8 cellular contexts compared by ENCODE assay signal in the genomic region with DNA sequence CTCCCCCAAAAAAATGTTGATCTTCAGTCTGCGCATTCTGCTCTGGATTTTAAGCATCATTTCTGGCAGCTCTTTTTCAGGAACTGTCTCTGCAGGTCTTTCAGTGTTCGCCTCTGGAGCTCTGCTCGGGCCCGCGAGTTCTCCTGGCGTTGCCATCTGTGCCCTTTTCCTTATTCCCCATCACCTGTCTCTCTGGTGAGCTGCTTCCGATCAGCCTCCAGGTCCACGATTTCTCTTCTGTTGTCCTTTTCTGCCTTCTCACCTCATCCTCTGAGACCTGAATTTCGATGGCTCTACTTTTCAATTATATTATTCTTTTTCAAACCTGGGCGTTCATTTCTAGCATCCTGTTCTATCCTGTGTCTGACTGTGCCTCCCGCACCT. TPM values are rescaled to one million over a fixed set of nuclear protein-coding genes. Genes with fewer than 3 reads are reported as not detected.
DNase-seq lines count a peak whose midpoint lies in the region; ATAC-seq, FAIRE-seq and TF ChIP-seq lines count a peak whose summit lies in the region.

No MANE protein-coding gene starts in this region.

- H3K27ac Mint-ChIP-seq in activated naive CD4-positive, alpha-beta T cell treated with anti-CD3 and anti-CD28 coated beads, Interleukin-2, amount 50 U/mL, for 24 hours, result peak overlapping the region; percentile 91

- intact Hi-C loops in GM12878 (cut with micrococcal nuclease; ENCODE audit: unreplicated experiment), result no loop called here

- ATAC-seq in GM12878 (no peak), lung (ENCODE audit: insufficient read depth, low FRiP score) (no peak), upper lobe of left lung (ENCODE audit: low FRiP score in 2 of 2) (no peak), HG03469 (IDR thresholded peaks at IDR 0.05; ENCODE audit: unreplicated experiment) (no peak)

- no peaks in the 10 kb centered on the region for H4K20me1 ChIP-seq in GM12878 (ENCODE audit: control insufficient read depth, insufficient read depth)

- H3K9me3 ChIP-seq in GM12878 (replicated peaks; ENCODE audit: control insufficient read depth, insufficient read depth, low read length) (no peaks in the 10 kb centered on the region), lung (ENCODE audit: control insufficient read depth in 2 of 2, insufficient read depth in 1 of 2, low read length in 1 of 2) (peaks cover 0 to 2% of the 10 kb centered on the region in 2 donors), upper lobe of left lung (no peaks in the 10 kb centered on the region)

- H3K4me1 Mint-ChIP-seq in activated naive CD4-positive, alpha-beta T cell treated with anti-CD3 and anti-CD28 coated beads, Interleukin-2, amount 50 U/mL, for 24 hours, result peaks cover 19% of the 10 kb centered on the region

- SMC1A ChIA-PET in GM12878 (lab: Charles Lee; ENCODE audit: uncharacterized antibody, unreplicated experiment), result interaction anchor here (0.9 kb wide), 1 partner anchor 118 kb away, joined by 3 read pairs; no protein-coding TSS in a partner anchor

- no peaks in the 10 kb centered on the region for H3K9me3 Mint-ChIP-seq in activated naive CD4-positive, alpha-beta T cell treated with anti-CD3 and anti-CD28 coated beads, Interleukin-2, amount 50 U/mL, for 24 hours

- H3K36me3 Mint-ChIP-seq in activated naive CD4-positive, alpha-beta T cell treated with anti-CD3 and anti-CD28 coated beads, Interleukin-2, amount 50 U/mL, for 24 hours, result no peaks in the 10 kb centered on the region

- no peak for FAIRE-seq in GM12878 (lab: Jason Lieb, UNC)

- TF ChIP-seq CTCF in GM12878 (IDR thresholded peaks at IDR 0.05 in 2 of 3, conservative IDR thresholded peaks at IDR 0.05 in 1 of 3; ENCODE audit: control insufficient read depth in 2 of 3, extremely low read depth in 1 of 3, insufficient read depth in 1 of 3, low read depth in 3 of 3, low read length in 3 of 3) (no peak), lung (IDR thresholded peaks at IDR 0.05; ENCODE audit: control extremely low read depth, extremely low read depth) (no peak), upper lobe of left lung (IDR thresholded peaks at IDR 0.05) (no peak)

- TF ChIP-seq RAD21 in GM12878 (IDR thresholded peaks at IDR 0.05; ENCODE audit: insufficient read depth, low read depth, low read length), result no peak

- H3K4me2 ChIP-seq in GM12878 (ENCODE audit: control insufficient read depth, insufficient read depth), result peak overlapping the region; percentile 86

- H3K9ac ChIP-seq in GM12878 (ENCODE audit: control insufficient read depth, insufficient read depth, low read length), result peak overlapping the region; percentile 64

- POLR2A ChIA-PET in GM12878 (lab: Charles Lee), result interaction anchor here (1.3 kb wide), 1 partner anchor 146 kb away, joined by 4 read pairs; the partner anchor contains the start of gene TP53INP2

- H3K79me2 ChIP-seq in GM12878 (ENCODE audit: control insufficient read depth, insufficient read depth, low read length), result no peaks in the 10 kb centered on the region

- no peaks in the 10 kb centered on the region for H3K27me3 ChIP-seq in GM12878 (replicated peaks in 1 of 2; ENCODE audit: control insufficient read depth in 2 of 2, insufficient read depth in 2 of 2, low read length in 1 of 2)
- no peaks in the 10 kb centered on the region for H3K27me3 ChIP-seq in lung (ENCODE audit: control insufficient read depth, insufficient read depth)
- H3K27me3 ChIP-seq in upper lobe of left lung, result no peaks in the 10 kb centered on the region

- TF ChIP-seq POLR2A in GM12878 (IDR thresholded peaks at IDR 0.05; ENCODE audit: low read depth, low read length), result no peak
- no peak for TF ChIP-seq POLR2A in upper lobe of left lung (IDR thresholded peaks at IDR 0.05)

- H3K36me3 ChIP-seq in GM12878 (ENCODE audit: control insufficient read depth in 2 of 2, insufficient read depth in 2 of 2, low read length in 1 of 2) (peaks cover 0 to 2% of the 10 kb centered on the region in 2 experiments; a peak in 2 of 4 replicates), lung (ENCODE audit: control insufficient read depth in 2 of 2, insufficient read depth in 2 of 2, low read length in 2 of 2) (peaks cover 0 to 3% of the 10 kb centered on the region in 2 donors), upper lobe of left lung (no peaks in the 10 kb centered on the region)

- in situ Hi-C loops in GM12878 (cut with MboI), result no loop called here

- CTCF ChIA-PET in GM12878 (lab: Yijun Ruan, JAX), result interaction anchor here (1.0 to 1.6 kb wide), 6 partner anchors 19 to 245 kb away, joined by 3 to 11 read pairs (median 4); no protein-coding TSS in a partner anchor

- RAD21 ChIA-PET in GM12878 (lab: Charles Lee; ENCODE audit: unreplicated experiment), result interaction anchor here (1.0 to 1.5 kb wide), 2 partner anchors 120 to 214 kb away, joined by 3 read pairs; no protein-coding TSS in a partner anchor

- peak overlapping the region; percentile 91 for H3K4me3 Mint-ChIP-seq in activated naive CD4-positive, alpha-beta T cell treated with anti-CD3 and anti-CD28 coated beads, Interleukin-2, amount 50 U/mL, for 24 hours

- no peak for TF ChIP-seq EP300 in GM12878 (IDR thresholded peaks at IDR 0.05; ENCODE audit: borderline replicate concordance in 1 of 2, control insufficient read depth in 1 of 2, low read depth in 2 of 2, low read length in 2 of 2)
- TF ChIP-seq EP300 in upper lobe of left lung (IDR thresholded peaks at IDR 0.05), result no peak

- 19% methylated on average over 11 of the region's 11 CpGs for WGBS in GM12878 (ENCODE audit: insufficient coverage, insufficient replicate concordance, low lambda C conversion rate, missing lambda C conversion rate)
- 18 to 26% methylated on average over 11 of the region's 11 CpGs for WGBS in lung, 2 donors
- 24 to 35% methylated on average over 11 of the region's 11 CpGs for WGBS in upper lobe of left lung, 2 donors

- H3K27ac ChIP-seq in GM12878 (ENCODE audit: control insufficient read depth, insufficient read depth), result 0 out of 2 replicates have a peak overlapping the region, but pooled peaks have one; percentile 22
- peak overlapping the region; percentile 94 to 95 for H3K27ac ChIP-seq in lung (ENCODE audit: low read depth in 1 of 2, low read length in 1 of 2)
- H3K27ac ChIP-seq in upper lobe of left lung, result peak overlapping the region; percentile 93 to 98 (median 94)

- H2AFZ ChIP-seq in GM12878 (ENCODE audit: control insufficient read depth, low read depth, low read length), result peak overlapping the region; percentile 96

- H3K27me3 Mint-ChIP-seq in activated naive CD4-positive, alpha-beta T cell treated with anti-CD3 and anti-CD28 coated beads, Interleukin-2, amount 50 U/mL, for 24 hours, result no peaks in the 10 kb centered on the region

- H3K4me1 ChIP-seq in GM12878 (ENCODE audit: control insufficient read depth, insufficient read depth, low read length) (no peaks in the 10 kb centered on the region), lung (ENCODE audit: control insufficient read depth in 2 of 2, insufficient read depth in 2 of 2, low read length in 2 of 2) (peaks cover 0 to 5% of the 10 kb centered on the region in 2 donors), upper lobe of left lung (peaks cover 6 to 25% (median 11%) of the 10 kb centered on the region in 4 donors)

- no TSS peak for BruUV-seq in GM12878 (replicated peaks; lab: Mats Ljungman, UMichigan)

- peak overlapping the region; percentile 61 for H3K4me3 ChIP-seq in GM12878
- H3K4me3 ChIP-seq in lung, result peak overlapping the region; percentile 59
- H3K4me3 ChIP-seq in upper lobe of left lung, result peak overlapping the region; percentile 72 to 90 (median 80)

- DNase-seq in activated naive CD4-positive, alpha-beta T cell (lab: John Stamatoyannopoulos, UW), result no peak
- DNase-seq in GM12878 (ENCODE audit: low read depth, low spot score) (no peak), lung (ENCODE audit: low spot score) (no peak), upper lobe of left lung (no peak), HK-2 (ENCODE audit: unreplicated experiment) (no peak), HPDE6-E6E7 (ENCODE audit: extremely low spot score) (no peak)

RNA-seq across cellular contexts. Expression of gene MAP1LC3A, which starts 0.6 kb away (rescaled TPM):
- not detected in 2 replicates for total RNA-seq in GM12878 (2013; cell fraction: nucleolus; rRNA removed)
- total RNA-seq in GM12878 (2014; rRNA removed), result 0.16 and 1.1 TPM in 2 replicates
- 0.27 TPM in 1 of 2 replicates, not detected in the other for total RNA-seq in GM12878 (2014; rRNA removed; fragmentation: Illumina TruSeq; extraction: Trizol)
- total RNA-seq in GM12878 (2021), result 0.44 and 0.69 TPM in 2 replicates
- polyA plus RNA-seq in GM12878 (2011; ENCODE audit: low read depth), result 0.45 TPM
- not detected in 2 replicates for polyA plus RNA-seq in GM12878 (2011; rRNA removed)
- 0.07 and 0.15 TPM in 2 replicates for polyA plus RNA-seq in GM12878 (2011; cell fraction: cytosol; rRNA removed)
- 0.36 and 0.45 TPM in 2 replicates for polyA plus RNA-seq in GM12878 (2011; cell fraction: nucleus; rRNA removed)
- polyA plus RNA-seq in GM12878 (2012), result 1.5 and 2.5 TPM in 2 replicates
- polyA plus RNA-seq in GM12878 (2014; fragmentation: Illumina TruSeq; extraction: Trizol), result not detected in 2 replicates
- not detected for polyA plus RNA-seq in GM12878 (2014; fragmentation: Nextera tagmentation; extraction: Ambion mirVana)
- 0.35 and 0.60 TPM in 2 replicates for polyA plus RNA-seq in GM12878 (2014; rRNA removed)
- 1 to 10 TPM in 1 of 2 experiments, under 1 TPM in 1; 0.33 to 1.2 TPM for polyA plus RNA-seq in GM12878 (2016; fragmentation: Nextera tagmentation; extraction: Ambion mirVana)
- not detected in 2 replicates for polyA minus RNA-seq in GM12878 (2011; rRNA and poly(A)+ RNA removed)
- polyA minus RNA-seq in GM12878 (2011; cell fraction: cytosol; rRNA and poly(A)+ RNA removed), result not detected in 2 replicates
- polyA minus RNA-seq in GM12878 (2011; cell fraction: nucleus; rRNA and poly(A)+ RNA removed), result not detected in 2 replicates
- total RNA-seq in lung, result 10 to 100 TPM; 30.1 to 30.7 TPM
- polyA plus RNA-seq in lung, result 10 to 100 TPM; 44.8 to 67.6 TPM
- 100 to 1,000 TPM in 1 of 6 donors, 10 to 100 TPM in 5; 41.9 to 148 (median 71.8) TPM for total RNA-seq in upper lobe of left lung

RNA-seq across cellular contexts. Expression of gene DYNLRB1, which starts 41.7 kb away (rescaled TPM):
- total RNA-seq in GM12878 (2013; cell fraction: nucleolus; rRNA removed), result 25.4 and 25.5 TPM in 2 replicates
- total RNA-seq in GM12878 (2014; rRNA removed) (114 and 129 TPM in 2 replicates), GM12878 (2014; rRNA removed; fragmentation: Illumina TruSeq; extraction: Trizol) (132 and 149 TPM in 2 replicates), GM12878 (2021) (87.9 and 92.5 TPM in 2 replicates), lung (100 to 1,000 TPM in 1 of 2 donors, 10 to 100 TPM in 1; 77.3 to 135 TPM), upper lobe of left lung (100 to 1,000 TPM in 5 of 6 donors, 10 to 100 TPM in 1; 77.5 to 156 (median 122) TPM)
- polyA plus RNA-seq in GM12878 (2011; ENCODE audit: low read depth), result 405 TPM
- polyA plus RNA-seq in GM12878 (2011; rRNA removed) (81.4 and 135 TPM in 2 replicates), GM12878 (2014; fragmentation: Illumina TruSeq; extraction: Trizol) (250 and 313 TPM in 2 replicates), GM12878 (2014; fragmentation: Nextera tagmentation; extraction: Ambion mirVana) (100 to 1,000 TPM; 185 to 189 TPM), GM12878 (2014; rRNA removed) (97.9 and 123 TPM in 2 replicates), GM12878 (2016; fragmentation: Nextera tagmentation; extraction: Ambion mirVana) (100 to 1,000 TPM; 171 to 194 TPM), lung (100 to 1,000 TPM; 177 to 433 TPM)
- 130 and 201 TPM in 2 replicates for polyA plus RNA-seq in GM12878 (2011; cell fraction: cytosol; rRNA removed)
- 70.6 and 108 TPM in 2 replicates for polyA plus RNA-seq in GM12878 (2011; cell fraction: nucleus; rRNA removed)
- 190 and 213 TPM in 2 replicates for polyA plus RNA-seq in GM12878 (2012)
- 88.9 and 125 TPM in 2 replicates for polyA minus RNA-seq in GM12878 (2011; rRNA and poly(A)+ RNA removed)
- 30.5 and 33.1 TPM in 2 replicates for polyA minus RNA-seq in GM12878 (2011; cell fraction: cytosol; rRNA and poly(A)+ RNA removed)
- 20.2 and 32.2 TPM in 2 replicates for polyA minus RNA-seq in GM12878 (2011; cell fraction: nucleus; rRNA and poly(A)+ RNA removed)

Comparison
In these comparisons a context has a peak if more than half of its experiments do, and no peak if none do; other contexts are left out.
1. H3K27ac ChIP-seq: peak in every context shown above with its lines; median percentile 94 in lung; 94 in upper lobe of left lung; 22 in GM12878.
2. RNA of gene MAP1LC3A, which starts 0.6 kb away (total RNA-seq): 41.9 to 148 TPM in upper lobe of left lung and 30.1 to 30.7 TPM in lung; 0.16 to 1.1 TPM in GM12878; every median in the first group is over 10 times any median in the second.
3. Peak in every context shown above with its lines, with median percentiles within 50 percentile points of each other: H3K4me3 ChIP-seq.